Comparison of ENCODE assay signal across 1 cellular context in genomic region chr3:14312375-14312774, GRCh38.
TF ChIP-seq lines count a peak whose summit lies in the region.

No MANE protein-coding gene starts in this region.

TF ChIP-seq in H1, 55 proteins besides CTCF, POLR2A, EP300 and RAD21:
- no peak for TF ChIP-seq USF2 (IDR thresholded peaks at IDR 0.05; ENCODE audit: low read length)
- no peak for TF ChIP-seq GTF2F1 (IDR thresholded peaks at IDR 0.05; ENCODE audit: borderline replicate concordance, low read depth, low read length)
- TF ChIP-seq BRCA1 (IDR thresholded peaks at IDR 0.05; ENCODE audit: low read depth, low read length): no peak
- no peak for TF ChIP-seq JUND (IDR thresholded peaks at IDR 0.05; ENCODE audit: low read length)
- no peak for TF ChIP-seq ATF3 (IDR thresholded peaks at IDR 0.05; ENCODE audit: insufficient read depth, low read depth, low read length)
